Comparison of ENCODE assay signal across 26 cellular contexts in genomic region chr11:106311531-106312230, GRCh38.
"Had no signal": no experiment of that assay in that cellular context is flagged by ENCODE, and none has a peak within 500 bp of the region (broad histone marks: within the 10 kb centered on the region; RNA-seq: fewer than 3 reads in every experiment).

No MANE protein-coding gene starts in this region.

- H3K27me3 Mint-ChIP-seq: activated CD4-positive, alpha-beta T cell treated with anti-CD3 and anti-CD28 coated beads, Interleukin-2, amount 10 ng/mL, durations not matched to agents 7 days and 5 days; activated naive CD8-positive, alpha-beta T cell treated with anti-CD3 and anti-CD28 coated beads, Interleukin-2, amount 50 U/mL, for 24 hours; central memory CD8-positive, alpha-beta T cell; naive thymus-derived CD4-positive, alpha-beta T cell; stimulated activated memory B cell treated with anti-CD40 and anti-IgM and Interleukin-4, amounts not matched to agents 10 μg/mL and 1 μg/mL and 100 μg/mL, for 72 hours had no signal

- H3K27me3 ChIP-seq: brain microvascular endothelial cell, esophagus muscularis mucosa, foreskin keratinocyte, transverse colon, uterus had no signal

- FAIRE-seq: colon had no signal

- ATAC-seq: activated CD4-positive, CD25-positive, alpha-beta regulatory T cell treated with anti-CD3 and anti-CD28 coated beads, Interleukin-2, amount 50 U/mL, for 24 hours; activated CD8-positive, alpha-beta T cell treated with anti-CD3 and anti-CD28 coated beads, Interleukin-2, amount 10 ng/mL, durations not matched to agents 7 days and 5 days; activated naive CD8-positive, alpha-beta T cell treated with anti-CD3 and anti-CD28 coated beads, Interleukin-2, amount 50 U/mL, for 24 hours; foreskin keratinocyte; lower lobe of right lung; naive thymus-derived CD4-positive, alpha-beta T cell; sciatic nerve; stimulated activated memory B cell treated with anti-CD40 and anti-IgM and Interleukin-4, amounts not matched to agents 10 μg/mL and 1 μg/mL and 100 μg/mL, for 72 hours had no signal

- H3K4me1 Mint-ChIP-seq: activated CD4-positive, alpha-beta T cell treated with anti-CD3 and anti-CD28 coated beads, Interleukin-2, amount 10 ng/mL, durations not matched to agents 7 days and 5 days; activated naive CD8-positive, alpha-beta T cell treated with anti-CD3 and anti-CD28 coated beads, Interleukin-2, amount 50 U/mL, for 24 hours; central memory CD8-positive, alpha-beta T cell; naive thymus-derived CD4-positive, alpha-beta T cell; stimulated activated memory B cell treated with anti-CD40 and anti-IgM and Interleukin-4, amounts not matched to agents 10 μg/mL and 1 μg/mL and 100 μg/mL, for 72 hours had no signal

- H3K27ac Mint-ChIP-seq: activated CD4-positive, alpha-beta T cell treated with anti-CD3 and anti-CD28 coated beads, Interleukin-2, amount 10 ng/mL, durations not matched to agents 7 days and 5 days; activated CD8-positive, alpha-beta T cell treated with anti-CD3 and anti-CD28 coated beads, Interleukin-2, amount 10 ng/mL, durations not matched to agents 7 days and 5 days; activated naive CD8-positive, alpha-beta T cell treated with anti-CD3 and anti-CD28 coated beads, Interleukin-2, amount 50 U/mL, for 24 hours; activated T-helper 1 cell treated with anti-CD3 and anti-CD28 coated beads, Interleukin-12 subunit alpha, Interleukin-12 subunit beta, Interleukin-2, Interleukin-4 antibody, amounts not matched to agents 30 ng/mL and 10 ng/mL and 1 ng/mL, durations not matched to agents 14 hours and 24 hours and 36 hours; naive thymus-derived CD4-positive, alpha-beta T cell; stimulated activated memory B cell treated with anti-CD40 and anti-IgM and Interleukin-4, amounts not matched to agents 10 μg/mL and 1 μg/mL and 100 μg/mL, for 72 hours; T-helper 2 cell treated with Interferon-gamma antibody and Interleukin-4, amounts not matched to agents 5 μg/mL and 100 μg/mL, for 36 hours had no signal

- H3K9me3 Mint-ChIP-seq: activated naive CD8-positive, alpha-beta T cell treated with anti-CD3 and anti-CD28 coated beads, Interleukin-2, amount 50 U/mL, for 24 hours; activated T-helper 1 cell treated with anti-CD3 and anti-CD28 coated beads, Interleukin-12 subunit alpha, Interleukin-12 subunit beta, Interleukin-2, Interleukin-4 antibody, amounts not matched to agents 30 ng/mL and 10 ng/mL and 1 ng/mL, durations not matched to agents 14 hours and 24 hours and 36 hours; stimulated activated memory B cell treated with anti-CD40 and anti-IgM and Interleukin-4, amounts not matched to agents 10 μg/mL and 1 μg/mL and 100 μg/mL, for 72 hours; T-helper 2 cell treated with Interferon-gamma antibody and Interleukin-4, amounts not matched to agents 5 μg/mL and 100 μg/mL, for 36 hours had no signal

- DNase-seq: activated CD4-positive, alpha-beta T cell treated with anti-CD3 and anti-CD28 coated beads, Interleukin-2, amount 10 ng/mL, durations not matched to agents 7 days and 5 days; activated CD8-positive, alpha-beta T cell treated with anti-CD3 and anti-CD28 coated beads, Interleukin-2, amount 10 ng/mL, durations not matched to agents 7 days and 5 days; activated gamma-delta T cell; activated naive CD4-positive, alpha-beta T cell treated with anti-CD3 and anti-CD28 coated beads, Interleukin-2, amount 50 U/mL, for 16 hours; activated naive CD8-positive, alpha-beta T cell treated with anti-CD3 and anti-CD28 coated beads, Interleukin-2, amount 50 U/mL, for 24 hours; anterior cingulate cortex; brain microvascular endothelial cell; foreskin keratinocyte; kidney; lower lobe of right lung; mesendoderm; naive thymus-derived CD4-positive, alpha-beta T cell; posterior cingulate gyrus; small intestine; stimulated activated CD4-positive, alpha-beta T cell treated with anti-CD3 and anti-CD28 coated beads, Interleukin-2, amount 100 ng/mL, for 24 hours; transverse colon; uterus had no signal

- H3K36me3 ChIP-seq: brain microvascular endothelial cell, esophagus muscularis mucosa, lower lobe of right lung, transverse colon, uterus had no signal

- H3K4me3 ChIP-seq: esophagus muscularis mucosa, lower lobe of right lung, transverse colon, uterus had no signal

- H3K36me3 Mint-ChIP-seq: naive thymus-derived CD4-positive, alpha-beta T cell; stimulated activated memory B cell treated with anti-CD40 and anti-IgM and Interleukin-4, amounts not matched to agents 10 μg/mL and 1 μg/mL and 100 μg/mL, for 72 hours had no signal

- H3K4me3 Mint-ChIP-seq: activated CD4-positive, alpha-beta T cell treated with anti-CD3 and anti-CD28 coated beads, Interleukin-2, amount 10 ng/mL, durations not matched to agents 7 days and 5 days; activated CD8-positive, alpha-beta T cell treated with anti-CD3 and anti-CD28 coated beads, Interleukin-2, amount 10 ng/mL, durations not matched to agents 7 days and 5 days; activated naive CD8-positive, alpha-beta T cell treated with anti-CD3 and anti-CD28 coated beads, Interleukin-2, amount 50 U/mL, for 24 hours; activated T-helper 1 cell treated with anti-CD3 and anti-CD28 coated beads, Interleukin-12 subunit alpha, Interleukin-12 subunit beta, Interleukin-2, Interleukin-4 antibody, amounts not matched to agents 30 ng/mL and 10 ng/mL and 1 ng/mL, durations not matched to agents 14 hours and 24 hours and 36 hours; central memory CD8-positive, alpha-beta T cell; naive thymus-derived CD4-positive, alpha-beta T cell; neural crest cell; stimulated activated memory B cell treated with anti-CD40 and anti-IgM and Interleukin-4, amounts not matched to agents 10 μg/mL and 1 μg/mL and 100 μg/mL, for 72 hours; T-helper 2 cell treated with Interferon-gamma antibody and Interleukin-4, amounts not matched to agents 5 μg/mL and 100 μg/mL, for 36 hours had no signal
